ENCODE assay signal across 21 cellular contexts in the genomic region with DNA sequence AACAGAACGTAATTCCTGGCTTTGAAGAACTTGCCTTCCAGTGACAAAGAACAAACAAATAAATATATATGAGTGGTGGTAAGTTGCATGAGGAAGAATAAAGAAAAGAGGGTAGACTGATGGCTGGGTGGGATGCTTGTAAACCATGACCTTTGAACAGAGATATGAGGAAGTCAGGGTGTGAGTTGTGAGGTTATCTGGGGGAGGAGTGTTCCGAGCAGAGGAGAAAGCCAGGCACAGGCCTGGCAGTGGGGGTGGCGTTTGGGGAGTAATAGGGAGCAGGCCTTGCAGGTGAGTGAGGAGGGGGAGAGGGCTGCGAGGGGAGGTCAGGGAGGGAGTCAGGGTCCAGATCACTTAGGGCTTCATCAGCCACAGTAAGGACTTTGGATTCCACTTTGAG.
"Had no signal": no experiment of that assay in that cellular context is flagged by ENCODE, and none has a peak within 500 bp of the region (broad histone marks: within the 10 kb centered on the region; RNA-seq: fewer than 3 reads in every experiment).

No MANE protein-coding gene starts in this region.

- H3K27ac ChIP-seq: ascending aorta, brain microvascular endothelial cell, foreskin keratinocyte, left ventricle myocardium inferior, upper lobe of right lung had no signal

- H3K4me3 ChIP-seq: ascending aorta, left ventricle myocardium inferior, smooth muscle cell, upper lobe of right lung had no signal

- ATAC-seq: activated naive CD4-positive, alpha-beta T cell treated with anti-CD3 and anti-CD28 coated beads, Interleukin-2, amount 50 U/mL, for 72 hours; activated T-helper 17 cell treated with anti-CD3 and anti-CD28 coated beads, Interleukin-2, amount 50 U/mL, for 72 hours; foreskin keratinocyte; sciatic nerve; stimulated activated naive B cell treated with anti-CD40 and anti-IgM and Interleukin-4, amounts not matched to agents 10 μg/mL and 1 μg/mL and 100 μg/mL, for 72 hours; upper lobe of right lung; WTC11 had no signal

- DNase-seq: activated CD8-positive, alpha-beta memory T cell treated with anti-CD3 and anti-CD28 coated beads for 24 hours; activated CD8-positive, alpha-beta memory T cell treated with anti-CD3 and anti-CD28 coated beads, Interleukin-2, amount 50 U/mL, for 4 hours; activated T-cell treated with anti-CD3 and anti-CD28 coated beads, Interleukin-2, amount 50 U/mL, for 24 hours; brain microvascular endothelial cell; caudate nucleus; effector memory CD4-positive, alpha-beta T cell; foreskin keratinocyte; immature natural killer cell; left ventricle myocardium inferior; midbrain; nucleus accumbens; stimulated activated CD4-positive, alpha-beta T cell treated with anti-CD3 and anti-CD28 coated beads, Interleukin-15, amount 100 ng/mL, for 24 hours; stimulated activated naive B cell treated with anti-CD40 and anti-IgM and Interleukin-4, amounts not matched to agents 10 μg/mL and 1 μg/mL and 100 μg/mL, for 72 hours; T-helper 1 cell; upper lobe of right lung had no signal

- H3K9me3 ChIP-seq: ascending aorta, left ventricle myocardium inferior, upper lobe of right lung had no signal

- H3K27me3 ChIP-seq: ascending aorta, brain microvascular endothelial cell, foreskin keratinocyte, upper lobe of right lung had no signal

- H3K36me3 ChIP-seq: ascending aorta, brain microvascular endothelial cell, left ventricle myocardium inferior, upper lobe of right lung had no signal

- H3K4me1 ChIP-seq: ascending aorta, foreskin keratinocyte, left ventricle myocardium inferior, upper lobe of right lung had no signal
